ENCODE assay signal across 9 cellular contexts in the genomic region with DNA sequence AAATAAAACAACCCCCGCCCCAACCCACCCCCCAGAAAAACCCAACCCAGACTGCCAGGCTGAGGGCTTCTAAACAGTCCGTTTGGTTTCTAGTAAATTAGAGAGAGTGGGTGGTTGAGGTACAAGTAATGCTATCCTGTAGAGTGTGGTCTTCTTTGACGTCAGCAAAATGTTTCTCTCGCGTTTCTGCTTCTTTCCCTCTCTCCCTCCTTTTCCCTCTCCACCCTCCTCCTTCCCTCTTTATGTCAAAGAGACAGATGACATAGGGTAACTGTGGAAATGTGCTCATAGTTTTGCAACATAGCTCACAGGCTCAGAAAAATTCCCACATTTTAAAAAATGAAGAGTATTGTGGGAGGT.
DNase-seq lines count a peak whose midpoint lies in the region; ATAC-seq and TF ChIP-seq lines count a peak whose summit lies in the region.
"Had no signal": no experiment of that assay in that cellular context is flagged by ENCODE, and none has a peak within 500 bp of the region (broad histone marks: within the 10 kb centered on the region; RNA-seq: fewer than 3 reads in every experiment).

No MANE protein-coding gene starts in this region.

- no peaks in the 10 kb centered on the region for H3K27me3 ChIP-seq in body of pancreas
- H3K27me3 ChIP-seq in lower lobe of right lung (ENCODE audit: low read depth) = no peaks in the 10 kb centered on the region
- H3K27me3 ChIP-seq in transverse colon = no peaks in the 10 kb centered on the region

- CTCF ChIA-PET in activated CD8-positive, alpha-beta memory T cell treated with anti-CD3 and anti-CD28 coated beads, Interleukin-2, amount 10 ng/mL, durations not matched to agents 7 days and 5 days (lab: Charles Lee) = interaction anchor here (1.0 to 1.8 kb wide), 7 partner anchors 8 to 373 kb away, joined by 3 to 10 read pairs (median 4); no protein-coding TSS in a partner anchor

- no peaks in the 10 kb centered on the region for H3K9me3 Mint-ChIP-seq in activated CD8-positive, alpha-beta memory T cell treated with anti-CD3 and anti-CD28 coated beads, Interleukin-2, amount 10 ng/mL, durations not matched to agents 7 days and 5 days (ENCODE audit: low read depth)

- H3K27ac ChIP-seq in body of pancreas (peak overlapping the region; percentile 90 to 96 (median 92)), lower lobe of right lung (peak overlapping the region; percentile 84), transverse colon (peak overlapping the region; percentile 86 to 91 (median 88))

- TF ChIP-seq POLR2A in body of pancreas (IDR thresholded peaks at IDR 0.05) = no peak
- TF ChIP-seq POLR2A in transverse colon (IDR thresholded peaks at IDR 0.05) = no peak

- H3K4me3 Mint-ChIP-seq in activated CD8-positive, alpha-beta memory T cell treated with anti-CD3 and anti-CD28 coated beads, Interleukin-2, amount 10 ng/mL, durations not matched to agents 7 days and 5 days = no peak overlapping the region

- no peaks in the 10 kb centered on the region for H3K27me3 Mint-ChIP-seq in activated CD8-positive, alpha-beta memory T cell treated with anti-CD3 and anti-CD28 coated beads, Interleukin-2, amount 10 ng/mL, durations not matched to agents 7 days and 5 days

- intact Hi-C loops in body of pancreas (cut with DNase I) (no loop called here), lower lobe of right lung (cut with DNase I) (no loop called here), transverse colon (cut with DNase I; ENCODE audit: low total_unique reads) (no loop called here)

- TF ChIP-seq CTCF in body of pancreas (IDR thresholded peaks at IDR 0.05) (no peak), lower lobe of right lung (IDR thresholded peaks at IDR 0.05) (no peak), transverse colon (IDR thresholded peaks at IDR 0.05) (no peak)

- in situ Hi-C loops in transverse colon (cut with MboI; ENCODE audit: low pct_ligation_motif_present in 1 of 4, low pct_unique_long_range_greater_than_20kb in 1 of 4, low sequenced_read_pairs in 3 of 4) = loop anchor here in 3 of 4 donors (5.0 to 10.0 kb wide), 6 partner anchors 104 to 366 kb away; a partner anchor contains a TSS

- H3K4me1 Mint-ChIP-seq in activated CD8-positive, alpha-beta memory T cell treated with anti-CD3 and anti-CD28 coated beads, Interleukin-2, amount 10 ng/mL, durations not matched to agents 7 days and 5 days = peaks cover 59% of the 10 kb centered on the region

- H3K4me1 ChIP-seq in body of pancreas (peaks cover 45% of the 10 kb centered on the region), lower lobe of right lung (peaks cover 54% of the 10 kb centered on the region), transverse colon (peaks cover 41 to 69% (median 57%) of the 10 kb centered on the region in 4 donors)

- no peak for ATAC-seq in activated CD8-positive, alpha-beta memory T cell treated with anti-CD3 and anti-CD28 coated beads, Interleukin-2, amount 10 ng/mL, durations not matched to agents 7 days and 5 days
- ATAC-seq in body of pancreas = peak; percentile 45
- peak; percentile 46 to 55 for ATAC-seq in lower lobe of right lung
- ATAC-seq in HG03135 (IDR thresholded peaks at IDR 0.05; ENCODE audit: unreplicated experiment) = no peak

- no peak for DNase-seq in activated CD8-positive, alpha-beta memory T cell treated with anti-CD3 and anti-CD28 coated beads, Interleukin-2, amount 10 ng/mL, durations not matched to agents 7 days and 5 days
- DNase-seq in activated CD8-positive, alpha-beta memory T cell treated with anti-CD3 and anti-CD28 coated beads for 24 hours = no peak
- DNase-seq in body of pancreas = no peak
- no peak for DNase-seq in lower lobe of right lung
- no peak for DNase-seq in transverse colon
- no peak for DNase-seq in EL
- DNase-seq in anterior cingulate cortex (lab: John Stamatoyannopoulos, UW) = no peak
- DNase-seq: NCI-H1048 had no signal

- H3K9me3 ChIP-seq in body of pancreas (no peaks in the 10 kb centered on the region), lower lobe of right lung (no peaks in the 10 kb centered on the region), transverse colon (no peaks in the 10 kb centered on the region)

- peaks cover 3% of the 10 kb centered on the region for H3K36me3 Mint-ChIP-seq in activated CD8-positive, alpha-beta memory T cell treated with anti-CD3 and anti-CD28 coated beads, Interleukin-2, amount 10 ng/mL, durations not matched to agents 7 days and 5 days

- WGBS in body of pancreas, 2 donors = 24 to 26% methylated on average over 5 of the region's 5 CpGs
- WGBS in transverse colon (ENCODE audit: low coverage in 1 of 2), 2 donors = 26 to 33% methylated on average over 2 to 5 of the region's 5 CpGs

- H3K36me3 ChIP-seq in body of pancreas (replicated peaks in 1 of 2; ENCODE audit: insufficient read depth in 1 of 2, low read depth in 2 of 2) = no peaks in the 10 kb centered on the region
- H3K36me3 ChIP-seq in lower lobe of right lung = no peaks in the 10 kb centered on the region
- no peaks in the 10 kb centered on the region for H3K36me3 ChIP-seq in transverse colon

- TF ChIP-seq EP300 in transverse colon (IDR thresholded peaks at IDR 0.05; ENCODE audit: low read depth) = no peak

- H3K4me3 ChIP-seq in body of pancreas (no peak overlapping the region), lower lobe of right lung (peak overlapping the region; percentile 35), transverse colon (peak overlapping the region in 1 of 4 donors; percentile 37)

- peak overlapping the region; percentile 76 for H3K27ac Mint-ChIP-seq in activated CD8-positive, alpha-beta memory T cell treated with anti-CD3 and anti-CD28 coated beads, Interleukin-2, amount 10 ng/mL, durations not matched to agents 7 days and 5 days

Comparison
In these comparisons a context has a peak if more than half of its experiments do, and no peak if none do; other contexts are left out.
1. ATAC-seq: peak in body of pancreas (single experiment) and lower lobe of right lung (2 of 2); none in activated CD8-positive, alpha-beta memory T cell treated with anti-CD3 and anti-CD28 coated beads, Interleukin-2, amount 10 ng/mL, durations not matched to agents 7 days and 5 days (single experiment) and HG03135 (single experiment).
2. Peak in every context shown above with its lines, with median percentiles within 50 percentile points of each other: H3K27ac ChIP-seq.